ENCODE assay signal across 8 cellular contexts in genomic region chr1:150267896-150268295, GRCh38. TPM values are rescaled to one million over a fixed set of nuclear protein-coding genes. Genes with fewer than 3 reads are reported as not detected.
DNase-seq lines count a peak whose midpoint lies in the region; ATAC-seq and TF ChIP-seq lines count a peak whose summit lies in the region.

No MANE protein-coding gene starts in this region.

- no peak for ATAC-seq in HG02798 (IDR thresholded peaks at IDR 0.05; ENCODE audit: poor library complexity, unreplicated experiment)
- no peak for ATAC-seq in HG02884 (IDR thresholded peaks at IDR 0.05; ENCODE audit: unreplicated experiment)

- no peaks in the 10 kb centered on the region for H3K9me3 ChIP-seq in DOHH2 (ENCODE audit: control insufficient read depth, insufficient read depth, low read length)
- H3K9me3 ChIP-seq in SU-DHL-6 (ENCODE audit: insufficient read depth, low read length): no peaks in the 10 kb centered on the region
- no peaks in the 10 kb centered on the region for H3K9me3 ChIP-seq in prostate gland

- WGBS in prostate gland: 22% methylated on average over 6 of the region's 6 CpGs

- H2AFZ ChIP-seq in SU-DHL-6 (ENCODE audit: low read depth, low read length, severe bottlenecking): no peak overlapping the region

- H4K20me1 ChIP-seq in DOHH2 (ENCODE audit: control insufficient read depth, insufficient read depth, low read depth, low read length): peaks cover 4% of the 10 kb centered on the region; the same call in 1 of the 2 replicates
- no peaks in the 10 kb centered on the region for H4K20me1 ChIP-seq in SU-DHL-6 (ENCODE audit: low read depth, low read length)

- intact Hi-C loops in prostate gland (cut with DNase I): no loop called here

- H3K4me3 ChIP-seq in DOHH2 (ENCODE audit: low read length): peak overlapping the region; percentile 83
- H3K4me3 ChIP-seq in SU-DHL-6 (ENCODE audit: insufficient read depth, low read length, poor library complexity, severe bottlenecking): peak overlapping the region; percentile 94
- peak overlapping the region; percentile 93 for H3K4me3 ChIP-seq in fibroblast of mammary gland (ENCODE audit: control insufficient read depth, low read depth, low read length)
- peak overlapping the region; percentile 75 to 87 for H3K4me3 ChIP-seq in prostate gland

- DNase-seq in fibroblast of mammary gland (ENCODE audit: low read depth): peak; percentile 14
- no peak for DNase-seq in prostate gland (ENCODE audit: low spot score)
- DNase-seq in UCSD-AML1 (lab: John Stamatoyannopoulos, UW; ENCODE audit: unreplicated experiment): no peak
- no peak for DNase-seq in effector CD4-positive, alpha-beta T cell

- TF ChIP-seq CTCF in DOHH2 (IDR thresholded peaks at IDR 0.05; ENCODE audit: low read depth, low read length, poor library complexity, severe bottlenecking) (no peak), SU-DHL-6 (IDR thresholded peaks at IDR 0.05; ENCODE audit: insufficient read depth, low read length, poor library complexity, severe bottlenecking) (no peak), fibroblast of mammary gland (conservative IDR thresholded peaks at IDR 0.05; ENCODE audit: control insufficient read depth, insufficient read depth, low read depth, low read length) (no peak), prostate gland (IDR thresholded peaks at IDR 0.05) (no peak)

- H3K27me3 ChIP-seq in DOHH2 (ENCODE audit: control insufficient read depth, low read length): no peaks in the 10 kb centered on the region
- H3K27me3 ChIP-seq in SU-DHL-6 (ENCODE audit: low read length): no peaks in the 10 kb centered on the region
- no peaks in the 10 kb centered on the region for H3K27me3 ChIP-seq in prostate gland (replicated peaks; ENCODE audit: insufficient read depth)

- H3K36me3 ChIP-seq in DOHH2 (ENCODE audit: control insufficient read depth, low read length): peaks cover 37% of the 10 kb centered on the region
- H3K36me3 ChIP-seq in SU-DHL-6 (ENCODE audit: low read length): no peaks in the 10 kb centered on the region
- peaks cover 8 to 15% of the 10 kb centered on the region in 2 donors for H3K36me3 ChIP-seq in prostate gland

- H3K79me2 ChIP-seq in DOHH2 (ENCODE audit: control insufficient read depth, low read length): peaks cover 28% of the 10 kb centered on the region
- H3K79me2 ChIP-seq in SU-DHL-6 (ENCODE audit: insufficient read depth, low read length): peaks cover 17% of the 10 kb centered on the region

- H3K4me1 ChIP-seq in DOHH2 (ENCODE audit: control insufficient read depth, low read length) (peaks cover 42% of the 10 kb centered on the region), prostate gland (replicated peaks) (peaks cover 7% of the 10 kb centered on the region)

- no peaks in the 10 kb centered on the region for H3K9me2 ChIP-seq in DOHH2 (replicated peaks; ENCODE audit: control insufficient read depth, low read length)
- no peaks in the 10 kb centered on the region for H3K9me2 ChIP-seq in SU-DHL-6 (replicated peaks; ENCODE audit: insufficient read depth, low read length)

- H3K27ac ChIP-seq in DOHH2 (ENCODE audit: low read depth, low read length) (no peak overlapping the region), SU-DHL-6 (ENCODE audit: low read depth, low read length) (peak overlapping the region; percentile 60; the same call in 1 of the 2 replicates), prostate gland (peak overlapping the region; percentile 86 to 89)

- H3K9ac ChIP-seq in SU-DHL-6 (ENCODE audit: low read length): peak overlapping the region; percentile 97

- H3K4me2 ChIP-seq in DOHH2 (ENCODE audit: low read length) (peak overlapping the region; percentile 77), SU-DHL-6 (ENCODE audit: low read depth, low read length, poor library complexity, severe bottlenecking) (peak overlapping the region; percentile 85)

- TF ChIP-seq POLR2A in prostate gland (IDR thresholded peaks at IDR 0.05): no peak

- H3F3A ChIP-seq in DOHH2 (ENCODE audit: control insufficient read depth, insufficient read depth): peaks cover 4% of the 10 kb centered on the region
- H3F3A ChIP-seq in SU-DHL-6 (ENCODE audit: insufficient read depth): peaks cover 3% of the 10 kb centered on the region; the same call in 1 of the 2 replicates

RNA-seq across cellular contexts. Expression of gene APH1A, which starts 0.9 kb away (rescaled TPM):
- total RNA-seq in prostate gland: 100 to 1,000 TPM; 122 to 130 TPM

RNA-seq across cellular contexts. Expression of gene C1orf54, which starts 4.7 kb away (rescaled TPM):
- 1 to 10 TPM; 1.4 to 8.2 TPM for total RNA-seq in prostate gland

RNA-seq across cellular contexts. Expression of gene CA14, which starts 10.3 kb away (rescaled TPM):
- 1 to 10 TPM in 1 of 2 donors, under 1 TPM in 1; 0.36 to 3.3 TPM for total RNA-seq in prostate gland

RNA-seq across cellular contexts. Expression of gene CIART, which starts 14.5 kb away (rescaled TPM):
- total RNA-seq in prostate gland: 10 to 100 TPM in 1 of 2 donors, 1 to 10 TPM in 1; 6.9 to 10.1 TPM

RNA-seq across cellular contexts. Expression of gene MRPS21, which starts 25.8 kb away (rescaled TPM):
- 10 to 100 TPM; 40.1 to 49.0 TPM for total RNA-seq in prostate gland
